ENCODE assay signal across 8 cellular contexts in the genomic region with DNA sequence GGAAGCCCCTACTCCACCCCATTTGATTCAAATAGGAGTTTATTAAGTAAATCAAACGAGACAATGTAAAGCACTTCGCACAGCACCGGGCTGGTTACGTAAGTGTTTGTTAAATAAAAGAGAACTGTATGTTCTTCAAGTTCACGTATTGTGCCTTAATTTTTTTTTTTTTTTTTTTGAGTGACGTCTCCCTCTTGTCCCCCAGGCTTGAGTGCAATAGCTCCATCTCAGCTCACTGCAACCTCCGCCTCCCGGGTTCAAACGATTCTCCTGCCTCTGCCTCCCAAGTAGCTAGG. TPM values are rescaled to one million over a fixed set of nuclear protein-coding genes. Genes with fewer than 3 reads are reported as not detected.
A peak's percentile ranks its signal among the peaks of the same experiment; 100 is the strongest.
DNase-seq lines count a peak whose midpoint lies in the region; ATAC-seq and TF ChIP-seq lines count a peak whose summit lies in the region.

No MANE protein-coding gene starts in this region.

- H2AFZ ChIP-seq in KMS-11 (ENCODE audit: low read depth) = peak overlapping the region; percentile 98

- H3K4me2 ChIP-seq in KMS-11 = peak overlapping the region; percentile 86

- H3K9ac ChIP-seq in KMS-11 = peak overlapping the region; percentile 86; the same call in 1 of the 2 replicates
- H3K9ac ChIP-seq in duodenal mucosa (ENCODE audit: low read depth in 1 of 2, low read length in 2 of 2) = peak overlapping the region in 1 of 2 donors; percentile 71

- peaks cover 0 to 3% (median 0%) of the 10 kb centered on the region in 9 donors for H3K9me3 Mint-ChIP-seq in naive thymus-derived CD8-positive, alpha-beta T cell

- H3K27ac ChIP-seq in A673 (ENCODE audit: low read depth, low read length, poor library complexity, severe bottlenecking) = peak overlapping the region; percentile 99
- peak overlapping the region; percentile 37; the same call in 1 of the 2 replicates for H3K27ac ChIP-seq in KMS-11
- peak overlapping the region; percentile 91 for H3K27ac ChIP-seq in duodenal mucosa (ENCODE audit: low read depth, low read length)

- H3K36me3 ChIP-seq in A673 (ENCODE audit: insufficient read depth, low read length, poor library complexity, severe bottlenecking) = no peaks in the 10 kb centered on the region
- H3K36me3 ChIP-seq in KMS-11 (ENCODE audit: insufficient read depth) = no peaks in the 10 kb centered on the region
- H3K36me3 ChIP-seq in duodenal mucosa (ENCODE audit: control insufficient read depth in 1 of 2, insufficient read depth in 2 of 2, low read length in 2 of 2) = no peaks in the 10 kb centered on the region

- BruUV-seq in A673 (replicated peaks; lab: Mats Ljungman, UMichigan) = no TSS peak

- H3K4me3 Mint-ChIP-seq in naive thymus-derived CD8-positive, alpha-beta T cell = peak overlapping the region in 9 of 10 donors; percentile 13 to 86 (median 50)

- TF ChIP-seq CTCF in A673 (conservative IDR thresholded peaks at IDR 0.05; ENCODE audit: low read depth, low read length) (no peak), KMS-11 (conservative IDR thresholded peaks at IDR 0.05; ENCODE audit: low read depth, low read length) (no peak)

- DNase-seq in A673 (ENCODE audit: low spot score) = no peak
- DNase-seq in naive thymus-derived CD8-positive, alpha-beta T cell = no peak
- DNase-seq in AG20443 (ENCODE audit: low spot score) = no peak
- no peak for DNase-seq in NOMO-1 treated with dmso at 0.1 percent for 144 hours (lab: John Stamatoyannopoulos, UW; ENCODE audit: unreplicated experiment)

- no peaks in the 10 kb centered on the region for H3K79me2 ChIP-seq in KMS-11 (ENCODE audit: insufficient read depth, low read depth)

- CTCF ChIA-PET in A673 (lab: Charles Lee) = interaction anchor here (0.6 kb wide), 1 partner anchor 107 kb away, joined by 3 read pairs; no protein-coding TSS in a partner anchor

- peaks cover 25% of the 10 kb centered on the region for H3K4me1 ChIP-seq in A673 (ENCODE audit: insufficient read depth, low read length, poor library complexity, severe bottlenecking)
- H3K4me1 ChIP-seq in KMS-11 (ENCODE audit: low read depth, poor library complexity, severe bottlenecking) = peaks cover 13% of the 10 kb centered on the region
- peaks cover 6 to 12% of the 10 kb centered on the region in 2 donors for H3K4me1 ChIP-seq in duodenal mucosa (ENCODE audit: control insufficient read depth in 1 of 2, insufficient read depth in 2 of 2, low read length in 2 of 2)

- H4K20me1 ChIP-seq in KMS-11 (ENCODE audit: insufficient read depth) = no peaks in the 10 kb centered on the region

- intact Hi-C loops in A673 (cut with micrococcal nuclease; ENCODE audit: unreplicated experiment) = loop anchor here (5.0 to 10.0 kb wide), 3 partner anchors 54 to 127 kb away; no protein-coding TSS in a partner anchor

- H3K27ac Mint-ChIP-seq in naive thymus-derived CD8-positive, alpha-beta T cell = no peak overlapping the region

- H3K9me3 ChIP-seq in A673 (ENCODE audit: low read depth, low read length, poor library complexity, severe bottlenecking) = no peaks in the 10 kb centered on the region
- H3K9me3 ChIP-seq in duodenal mucosa (ENCODE audit: control insufficient read depth in 1 of 2, low read length in 2 of 2) = no peaks in the 10 kb centered on the region

- no peaks in the 10 kb centered on the region for H3K27me3 ChIP-seq in A673 (replicated peaks; ENCODE audit: insufficient read depth, low read depth, low read length, poor library complexity)
- H3K27me3 ChIP-seq in KMS-11 (ENCODE audit: insufficient read depth, low read depth) = no peaks in the 10 kb centered on the region
- peaks cover 17 to 23% of the 10 kb centered on the region in 2 donors for H3K27me3 ChIP-seq in duodenal mucosa (ENCODE audit: control insufficient read depth in 1 of 2, insufficient read depth in 2 of 2, low read length in 2 of 2)

- peaks cover 42 to 88% (median 61%) of the 10 kb centered on the region in 5 donors for H3K27me3 Mint-ChIP-seq in naive thymus-derived CD8-positive, alpha-beta T cell

- H3K4me3 ChIP-seq in A673 (ENCODE audit: low read depth, low read length, poor library complexity, severe bottlenecking) (peak overlapping the region; percentile 66), KMS-11 (IDR thresholded peaks at IDR 0.05; ENCODE audit: insufficient read depth, low read depth, low read length) (peak overlapping the region; percentile 98), duodenal mucosa (ENCODE audit: low read depth in 1 of 2, low read length in 2 of 2) (no peak overlapping the region)

- ATAC-seq in naive thymus-derived CD8-positive, alpha-beta T cell = no peak
- ATAC-seq in GM21526 (IDR thresholded peaks at IDR 0.05; ENCODE audit: low FRiP score, unreplicated experiment) (no peak), GM18873 (IDR thresholded peaks at IDR 0.05; ENCODE audit: low FRiP score, unreplicated experiment) (no peak)

- POLR2A ChIA-PET in A673 (lab: Charles Lee; ENCODE audit: low non-redundant PET) = interaction anchor here (0.7 kb wide), 3 partner anchors 67 to 636 kb away, joined by 4 to 11 read pairs (median 8); no protein-coding TSS in a partner anchor
- POLR2A ChIA-PET in naive thymus-derived CD8-positive, alpha-beta T cell (lab: Charles Lee) = interaction anchor here (0.6 kb wide), 1 partner anchor 309 kb away, joined by 3 read pairs; no protein-coding TSS in a partner anchor

- peaks cover 8 to 18% (median 14%) of the 10 kb centered on the region in 4 donors for H3K4me1 Mint-ChIP-seq in naive thymus-derived CD8-positive, alpha-beta T cell

- peaks cover 0 to 5% (median 0%) of the 10 kb centered on the region in 3 donors for H3K36me3 Mint-ChIP-seq in naive thymus-derived CD8-positive, alpha-beta T cell

RNA-seq across cellular contexts. Expression of gene WWTR1, which starts 1.3 kb away (rescaled TPM):
- 72.9 and 76.8 TPM in 2 replicates for total RNA-seq in A673 (2021)
- total RNA-seq in naive thymus-derived CD8-positive, alpha-beta T cell = under 1 TPM; 0.57 to 0.58 TPM
- under 1 TPM; 0.06 to 0.37 (median 0.10) TPM for polyA plus RNA-seq in naive thymus-derived CD8-positive, alpha-beta T cell

Comparison
In these comparisons a context has a peak if more than half of its experiments do, and no peak if none do; other contexts are left out.
1. H3K27ac ChIP-seq: peak in every context shown above with its lines; median percentile 99 in A673; 91 in duodenal mucosa; 37 in KMS-11.
2. H3K4me3 ChIP-seq: peak in A673 (single experiment) and KMS-11 (single experiment); none in duodenal mucosa (0 of 2).
3. RNA of gene WWTR1, which starts 1.3 kb away (total RNA-seq): 72.9 to 76.8 TPM in A673; 0.57 to 0.58 TPM in naive thymus-derived CD8-positive, alpha-beta T cell; every median in the first group is over 10 times any median in the second.